ENCODE assay signal across 11 cellular contexts in the genomic region with DNA sequence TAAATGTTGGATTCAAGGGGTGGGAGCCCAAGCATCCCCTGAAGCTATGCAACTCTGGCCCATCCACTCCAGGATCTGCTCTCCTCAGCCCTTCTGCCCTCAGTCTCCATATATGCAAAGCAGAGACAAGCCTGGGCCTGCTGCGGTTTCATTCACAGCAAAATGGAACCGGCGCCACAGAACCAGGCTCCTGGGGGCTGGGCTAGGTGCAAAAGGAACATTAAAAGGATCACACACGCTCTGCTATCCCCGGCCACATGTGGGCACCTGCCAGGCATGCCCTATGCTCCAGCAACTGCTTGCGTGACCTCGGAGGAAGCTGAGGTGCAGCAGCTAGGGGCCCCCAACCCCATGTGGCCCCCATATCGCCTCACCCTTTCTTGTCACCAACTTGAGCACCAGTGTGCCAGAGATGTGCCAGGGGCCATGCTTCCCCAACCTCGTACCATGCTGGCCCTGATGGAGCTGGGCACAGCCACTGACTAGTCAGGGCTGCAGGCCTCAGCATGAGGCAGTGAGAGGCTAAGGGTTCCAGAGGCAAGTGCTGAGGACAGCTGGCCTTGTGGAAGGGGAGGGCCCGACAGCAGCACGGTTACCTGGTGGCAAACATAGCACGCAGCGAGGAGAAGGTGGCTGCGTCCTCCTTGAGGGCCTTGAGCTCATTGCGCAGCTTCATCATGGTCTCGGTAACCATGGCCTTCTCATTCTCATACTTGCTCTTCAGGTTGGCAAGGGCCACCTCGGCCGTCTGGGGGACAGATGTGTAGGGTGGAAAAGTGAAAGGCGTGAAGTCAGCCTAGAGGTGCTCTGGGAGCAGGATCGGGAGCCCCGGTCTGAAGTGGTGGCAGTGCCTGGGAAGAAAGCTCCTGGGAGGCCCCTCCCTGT. TPM values are rescaled to one million over a fixed set of nuclear protein-coding genes. Genes with fewer than 3 reads are reported as not detected.
DNase-seq lines count a peak whose midpoint lies in the region; ATAC-seq, FAIRE-seq and TF ChIP-seq lines count a peak whose summit lies in the region.
"Had no signal": no experiment of that assay in that cellular context is flagged by ENCODE, and none has a peak within 500 bp of the region (broad histone marks: within the 10 kb centered on the region; RNA-seq: fewer than 3 reads in every experiment).

No MANE protein-coding gene starts in this region.

- in situ Hi-C loops in transverse colon (cut with MboI; ENCODE audit: low pct_ligation_motif_present in 1 of 4, low pct_unique_long_range_greater_than_20kb in 1 of 4, low sequenced_read_pairs in 3 of 4), result loop anchor here in 3 of 4 donors (5.0 kb wide), 2 partner anchors 65 to 75 kb away; no protein-coding TSS in a partner anchor

- no peaks in the 10 kb centered on the region for H3K27me3 ChIP-seq in H1 (replicated peaks in 1 of 4; ENCODE audit: control insufficient read depth in 3 of 4, extremely low read depth in 1 of 4, insufficient read depth in 3 of 4, low read length in 3 of 4)
- H3K27me3 ChIP-seq in transverse colon, result no peaks in the 10 kb centered on the region
- H3K27me3 ChIP-seq: cardiac muscle cell, upper lobe of left lung had no signal

- H3K14ac ChIP-seq in H1 (ENCODE audit: insufficient read length), result no peak overlapping the region

- no peaks in the 10 kb centered on the region for H3K79me1 ChIP-seq in H1 (ENCODE audit: low read depth, low read length)

- H3K9me3 ChIP-seq in H1 (ENCODE audit: insufficient read depth in 2 of 2, low read depth in 1 of 2, low read length in 1 of 2), result no peaks in the 10 kb centered on the region
- no peaks in the 10 kb centered on the region for H3K9me3 ChIP-seq in transverse colon
- H3K9me3 ChIP-seq: upper lobe of left lung had no signal

- no peak overlapping the region for H3K4me3 Mint-ChIP-seq in activated CD4-positive, alpha-beta memory T cell treated with anti-CD3 and anti-CD28 coated beads, Interleukin-2, amount 10 ng/mL, durations not matched to agents 7 days and 5 days
- H3K4me3 Mint-ChIP-seq in activated CD4-positive, alpha-beta memory T cell treated with anti-CD3 and anti-CD28 coated beads for 36 hours, result no peak overlapping the region

- H3K18ac ChIP-seq in H1 (ENCODE audit: extremely low read depth, low read length), result no peak overlapping the region

- no peaks in the 10 kb centered on the region for H3K27me3 Mint-ChIP-seq in activated CD4-positive, alpha-beta memory T cell treated with anti-CD3 and anti-CD28 coated beads, Interleukin-2, amount 10 ng/mL, durations not matched to agents 7 days and 5 days
- H3K27me3 Mint-ChIP-seq in activated CD4-positive, alpha-beta memory T cell treated with anti-CD3 and anti-CD28 coated beads for 36 hours, result no peaks in the 10 kb centered on the region

- TF ChIP-seq CTCF in H1 (IDR thresholded peaks at IDR 0.05; ENCODE audit: control extremely low read depth in 1 of 3, insufficient read depth in 1 of 3, low read depth in 1 of 3, low read length in 3 of 3) (no peak), transverse colon (IDR thresholded peaks at IDR 0.05) (no peak)

- H3K23ac ChIP-seq in H1 (ENCODE audit: insufficient read length), result no peak overlapping the region

- H3K9ac ChIP-seq in H1 (replicated peaks in 1 of 4; ENCODE audit: extremely low read depth in 1 of 4, low read depth in 3 of 4, low read length in 3 of 4), result no peak overlapping the region

- no peak for TF ChIP-seq RAD21 in H1 (IDR thresholded peaks at IDR 0.05 in 1 of 2, conservative IDR thresholded peaks at IDR 0.05 in 1 of 2; ENCODE audit: low read depth in 2 of 2, low read length in 2 of 2)

- no peak overlapping the region for H3K4me2 ChIP-seq in H1 (ENCODE audit: insufficient read depth in 1 of 2, low read depth in 2 of 2, low read length in 2 of 2)

- H3K4me1 Mint-ChIP-seq in activated CD4-positive, alpha-beta memory T cell treated with anti-CD3 and anti-CD28 coated beads, Interleukin-2, amount 10 ng/mL, durations not matched to agents 7 days and 5 days, result peaks cover 16% of the 10 kb centered on the region
- peaks cover 8% of the 10 kb centered on the region for H3K4me1 Mint-ChIP-seq in activated CD4-positive, alpha-beta memory T cell treated with anti-CD3 and anti-CD28 coated beads for 36 hours (ENCODE audit: low read depth)

- H4K91ac ChIP-seq in H1 (replicated peaks; ENCODE audit: insufficient read length, low read length), result no peak overlapping the region

- no peaks in the 10 kb centered on the region for H3K4me1 ChIP-seq in H1 (replicated peaks in 1 of 4; ENCODE audit: control insufficient read depth in 3 of 4, insufficient read depth in 4 of 4, low read length in 3 of 4)
- H3K4me1 ChIP-seq in transverse colon, result peaks cover 0 to 11% (median 6%) of the 10 kb centered on the region in 4 donors

- no peak for DNase-seq in activated CD4-positive, alpha-beta memory T cell treated with anti-CD3 and anti-CD28 coated beads, Interleukin-2, amount 10 ng/mL, durations not matched to agents 7 days and 5 days
- no peak for DNase-seq in activated CD4-positive, alpha-beta memory T cell treated with anti-CD3 and anti-CD28 coated beads for 36 hours
- DNase-seq in H1 (ENCODE audit: low read depth in 1 of 2, low spot score in 2 of 2) (peak in 1 of 2 experiments; percentile 35), transverse colon (peak; percentile 42), HT-29 (ENCODE audit: low spot score) (no peak), A172 (ENCODE audit: low spot score) (no peak)

- no peak overlapping the region for H4K8ac ChIP-seq in H1 (ENCODE audit: extremely low read depth, insufficient read depth, low read length)

- no peak overlapping the region for H3K27ac ChIP-seq in H1 (ENCODE audit: low read depth, low read length)
- no peak overlapping the region for H3K27ac ChIP-seq in transverse colon
- H3K27ac ChIP-seq: cardiac muscle cell, upper lobe of left lung had no signal

- H2BK12ac ChIP-seq in H1 (ENCODE audit: low read depth, low read length), result no peak overlapping the region

- TF ChIP-seq POLR2A in H1 (IDR thresholded peaks at IDR 0.05; ENCODE audit: control extremely low read depth in 1 of 2, low read depth in 2 of 2, low read length in 2 of 2), result no peak
- TF ChIP-seq POLR2A in transverse colon (IDR thresholded peaks at IDR 0.05), result no peak

- H3K36me3 ChIP-seq in H1 (ENCODE audit: control insufficient read depth in 2 of 4, insufficient read depth in 4 of 4, low read length in 3 of 4), result peaks cover 29 to 56% (median 52%) of the 10 kb centered on the region in 4 experiments
- peaks cover 0 to 56% (median 24%) of the 10 kb centered on the region in 4 donors for H3K36me3 ChIP-seq in transverse colon

- no peak overlapping the region for H2BK20ac ChIP-seq in H1 (ENCODE audit: low read length)

- H3K27ac Mint-ChIP-seq in activated CD4-positive, alpha-beta memory T cell treated with anti-CD3 and anti-CD28 coated beads, Interleukin-2, amount 10 ng/mL, durations not matched to agents 7 days and 5 days, result peak overlapping the region; percentile 16
- H3K27ac Mint-ChIP-seq in activated CD4-positive, alpha-beta memory T cell treated with anti-CD3 and anti-CD28 coated beads for 36 hours, result no peak overlapping the region

- POLR2A ChIA-PET in activated CD4-positive, alpha-beta memory T cell treated with anti-CD3 and anti-CD28 coated beads, Interleukin-2, amount 10 ng/mL, durations not matched to agents 7 days and 5 days (lab: Charles Lee), result interaction anchor here (0.7 to 1.1 kb wide), 2 partner anchors 47 to 73 kb away, joined by 3 to 4 read pairs; a partner anchor contains a TSS
- POLR2A ChIA-PET in activated CD4-positive, alpha-beta memory T cell treated with anti-CD3 and anti-CD28 coated beads for 36 hours (lab: Charles Lee), result interaction anchor here (1.9 kb wide), 1 partner anchor 46 kb away, joined by 5 read pairs; no protein-coding TSS in a partner anchor
- POLR2A ChIA-PET in H1 (lab: Charles Lee; ENCODE audit: partially characterized antibody), result interaction anchor here (0.8 kb wide), 1 partner anchor 15 kb away, joined by 3 read pairs; no protein-coding TSS in a partner anchor

- H2BK120ac ChIP-seq in H1 (replicated peaks; ENCODE audit: low read depth, low read length), result no peak overlapping the region

- 95% methylated on average over 17 of the region's 21 CpGs; no CpG with 5 or more reads in 1 of the 2 experiments for WGBS in H1 (ENCODE audit: extremely low coverage in 1 of 2, insufficient coverage in 1 of 2, insufficient read length in 1 of 2, insufficient replicate concordance in 2 of 2, low coverage in 1 of 2, low lambda C conversion rate in 2 of 2, missing lambda C conversion rate in 1 of 2), 2 experiments
- 87% methylated on average over 21 of the region's 21 CpGs; no CpG with 5 or more reads in 1 of the 2 donors for WGBS in transverse colon (ENCODE audit: low coverage in 1 of 2), 2 donors

- no peak overlapping the region for H3K4ac ChIP-seq in H1 (replicated peaks; ENCODE audit: insufficient read length, low read depth, low read length)

- intact Hi-C loops in activated CD4-positive, alpha-beta memory T cell treated with anti-CD3 and anti-CD28 coated beads for 36 hours (cut with micrococcal nuclease), result loop anchor here (2.0 kb wide), 1 partner anchor 47 kb away; a partner anchor contains a TSS
- intact Hi-C loops in transverse colon (cut with DNase I; ENCODE audit: low total_unique reads), result loop anchor here (2.0 kb wide), 1 partner anchor 73 kb away; no protein-coding TSS in a partner anchor

- H3K23me2 ChIP-seq in H1 (ENCODE audit: low read depth, low read length), result no peaks in the 10 kb centered on the region

- no peak overlapping the region for H4K5ac ChIP-seq in H1 (ENCODE audit: insufficient read length, low read depth, low read length)

- H3K4me3 ChIP-seq in H1 (ENCODE audit: extremely low read depth in 1 of 4, insufficient read depth in 2 of 4, low read depth in 3 of 4, low read length in 4 of 4), result no peak overlapping the region
- H3K4me3 ChIP-seq in transverse colon, result no peak overlapping the region
- H3K4me3 ChIP-seq: cardiac muscle cell, lung, upper lobe of left lung had no signal

- no peaks in the 10 kb centered on the region for H3K79me2 ChIP-seq in H1 (ENCODE audit: control insufficient read depth in 1 of 2, insufficient read depth in 2 of 2, low read length in 2 of 2)

- no peak overlapping the region for H2BK15ac ChIP-seq in H1 (ENCODE audit: low read length)

- H3K9me3 Mint-ChIP-seq in activated CD4-positive, alpha-beta memory T cell treated with anti-CD3 and anti-CD28 coated beads, Interleukin-2, amount 10 ng/mL, durations not matched to agents 7 days and 5 days, result no peaks in the 10 kb centered on the region
- no peaks in the 10 kb centered on the region for H3K9me3 Mint-ChIP-seq in activated CD4-positive, alpha-beta memory T cell treated with anti-CD3 and anti-CD28 coated beads for 36 hours

- no peak overlapping the region for H3K56ac ChIP-seq in H1 (replicated peaks; ENCODE audit: insufficient read length, low read depth, low read length)

- H3K36me3 Mint-ChIP-seq in activated CD4-positive, alpha-beta memory T cell treated with anti-CD3 and anti-CD28 coated beads, Interleukin-2, amount 10 ng/mL, durations not matched to agents 7 days and 5 days (ENCODE audit: low read depth), result peaks cover 60% of the 10 kb centered on the region
- peaks cover 33% of the 10 kb centered on the region for H3K36me3 Mint-ChIP-seq in activated CD4-positive, alpha-beta memory T cell treated with anti-CD3 and anti-CD28 coated beads for 36 hours

- FAIRE-seq in H1 (lab: Jason Lieb, UNC), result no peak

- H4K20me1 ChIP-seq in H1 (replicated peaks in 1 of 2; ENCODE audit: control insufficient read depth in 1 of 2, insufficient read depth in 2 of 2, low read length in 2 of 2), result peaks cover 4 to 19% of the 10 kb centered on the region in 2 experiments

- H2BK5ac ChIP-seq in H1 (ENCODE audit: low read depth, low read length), result 0 out of 2 replicates have a peak overlapping the region, but pooled peaks have one; percentile 1

- ATAC-seq in HG03521 (IDR thresholded peaks at IDR 0.05; ENCODE audit: unreplicated experiment) (peak; percentile 40), HG02610 (IDR thresholded peaks at IDR 0.05; ENCODE audit: unreplicated experiment) (no peak)

- no peak overlapping the region for H2AK5ac ChIP-seq in H1 (ENCODE audit: low read depth, low read length)

- TF ChIP-seq EP300 in H1 (IDR thresholded peaks at IDR 0.05; ENCODE audit: borderline replicate concordance in 1 of 2, low read depth in 2 of 2, low read length in 2 of 2) (no peak), transverse colon (IDR thresholded peaks at IDR 0.05; ENCODE audit: low read depth) (no peak)

- CTCF ChIA-PET in activated CD4-positive, alpha-beta memory T cell treated with anti-CD3 and anti-CD28 coated beads, Interleukin-2, amount 10 ng/mL, durations not matched to agents 7 days and 5 days (lab: Charles Lee), result interaction anchor here (0.9 to 3.1 kb wide), 5 partner anchors 8 to 399 kb away, joined by 3 to 32 read pairs (median 5); no protein-coding TSS in a partner anchor
- CTCF ChIA-PET in activated CD4-positive, alpha-beta memory T cell treated with anti-CD3 and anti-CD28 coated beads for 36 hours (lab: Charles Lee), result interaction anchor here (0.6 to 9.0 kb wide), 15 partner anchors 8 to 74 kb away, joined by 3 to 111 read pairs (median 4); no protein-coding TSS in a partner anchor
- CTCF ChIA-PET in H1 (lab: Charles Lee; ENCODE audit: partially characterized antibody), result interaction anchor here (0.5 to 11.9 kb wide), 27 partner anchors 7 to 387 kb away, joined by 3 to 236 read pairs (median 4); no protein-coding TSS in a partner anchor

- no peak overlapping the region for H2AFZ ChIP-seq in H1 (ENCODE audit: low read length)

RNA-seq across cellular contexts. Expression of a gene that starts 47.2 kb away (rescaled TPM):
- total RNA-seq in activated CD4-positive, alpha-beta memory T cell treated with anti-CD3 and anti-CD28 coated beads, Interleukin-2, amount 10 ng/mL, durations not matched to agents 7 days and 5 days, result 10 to 100 TPM; 27.0 to 28.2 TPM
- 10 to 100 TPM; 16.5 to 17.2 TPM for total RNA-seq in activated CD4-positive, alpha-beta memory T cell treated with anti-CD3 and anti-CD28 coated beads for 36 hours
- total RNA-seq in H1 (2021; fragmentation: NEBNext Ultra II Directional; extraction: Animal tissue kit (Norgen Biotek cat#: 25700)), result 22.8 and 22.9 TPM in 2 replicates
- 6.6 and 9.7 TPM in 2 replicates for polyA plus RNA-seq in H1 (2011; rRNA removed)
- 6.7 TPM for polyA plus RNA-seq in H1 (2011; cell fraction: cytosol; rRNA removed)
- 9.6 TPM for polyA plus RNA-seq in H1 (2011; cell fraction: nucleus; rRNA removed)
- 11.7 to 13.9 TPM (median 12.5 TPM) in 4 replicates for polyA plus RNA-seq in H1 (2012, experiment 1 of 2)
- 4.3 TPM for polyA plus RNA-seq in H1 (2012, experiment 2 of 2)
- polyA plus RNA-seq in H1 (2013, experiment 1 of 2), result 12.0 TPM
- 12.8 TPM for polyA plus RNA-seq in H1 (2013, experiment 2 of 2)
- polyA minus RNA-seq in H1 (2011; rRNA and poly(A)+ RNA removed), result 12.8 and 13.2 TPM in 2 replicates
- polyA minus RNA-seq in H1 (2011; cell fraction: cytosol; rRNA and poly(A)+ RNA removed), result 10.7 TPM
- 14.0 TPM for polyA minus RNA-seq in H1 (2011; cell fraction: nucleus; rRNA and poly(A)+ RNA removed)
- 10 to 100 TPM; 15.7 to 29.3 (median 19.7) TPM for total RNA-seq in transverse colon
- total RNA-seq in HT-29 (2014; rRNA removed; shearing (Covaris generic)), result 24.4 and 24.9 TPM in 2 replicates
- 29.8 and 31.7 TPM in 2 replicates for total RNA-seq in A172 (2014; rRNA removed; shearing (Covaris generic))

RNA-seq across cellular contexts. Expression of a gene that starts 47.5 kb away (rescaled TPM):
- 10 to 100 TPM; 11.4 to 11.5 TPM for total RNA-seq in activated CD4-positive, alpha-beta memory T cell treated with anti-CD3 and anti-CD28 coated beads, Interleukin-2, amount 10 ng/mL, durations not matched to agents 7 days and 5 days
- 10 to 100 TPM; 10.8 to 11.0 TPM for total RNA-seq in activated CD4-positive, alpha-beta memory T cell treated with anti-CD3 and anti-CD28 coated beads for 36 hours
- total RNA-seq in H1 (2021; fragmentation: NEBNext Ultra II Directional; extraction: Animal tissue kit (Norgen Biotek cat#: 25700)), result 10.5 and 11.4 TPM in 2 replicates
- polyA plus RNA-seq in H1 (2011; rRNA removed), result 13.6 and 16.0 TPM in 2 replicates
- 13.7 TPM for polyA plus RNA-seq in H1 (2011; cell fraction: cytosol; rRNA removed)
- 20.8 TPM for polyA plus RNA-seq in H1 (2011; cell fraction: nucleus; rRNA removed)
- polyA plus RNA-seq in H1 (2012, experiment 1 of 2), result 8.4 to 11.4 TPM (median 9.9 TPM) in 4 replicates
- polyA plus RNA-seq in H1 (2012, experiment 2 of 2), result 4.4 TPM
- polyA plus RNA-seq in H1 (2013, experiment 1 of 2), result 5.3 TPM
- polyA plus RNA-seq in H1 (2013, experiment 2 of 2), result 4.4 TPM
- 38.5 and 39.0 TPM in 2 replicates for polyA minus RNA-seq in H1 (2011; rRNA and poly(A)+ RNA removed)
- 11.1 TPM for polyA minus RNA-seq in H1 (2011; cell fraction: cytosol; rRNA and poly(A)+ RNA removed)
- polyA minus RNA-seq in H1 (2011; cell fraction: nucleus; rRNA and poly(A)+ RNA removed), result 10.5 TPM
- 10 to 100 TPM in 2 of 4 donors, 1 to 10 TPM in 2; 6.2 to 12.2 (median 10.1) TPM for total RNA-seq in transverse colon
- 16.5 and 20.4 TPM in 2 replicates for total RNA-seq in HT-29 (2014; rRNA removed; shearing (Covaris generic))
- total RNA-seq in A172 (2014; rRNA removed; shearing (Covaris generic)), result 17.0 and 18.1 TPM in 2 replicates
